In the genomic region with DNA sequence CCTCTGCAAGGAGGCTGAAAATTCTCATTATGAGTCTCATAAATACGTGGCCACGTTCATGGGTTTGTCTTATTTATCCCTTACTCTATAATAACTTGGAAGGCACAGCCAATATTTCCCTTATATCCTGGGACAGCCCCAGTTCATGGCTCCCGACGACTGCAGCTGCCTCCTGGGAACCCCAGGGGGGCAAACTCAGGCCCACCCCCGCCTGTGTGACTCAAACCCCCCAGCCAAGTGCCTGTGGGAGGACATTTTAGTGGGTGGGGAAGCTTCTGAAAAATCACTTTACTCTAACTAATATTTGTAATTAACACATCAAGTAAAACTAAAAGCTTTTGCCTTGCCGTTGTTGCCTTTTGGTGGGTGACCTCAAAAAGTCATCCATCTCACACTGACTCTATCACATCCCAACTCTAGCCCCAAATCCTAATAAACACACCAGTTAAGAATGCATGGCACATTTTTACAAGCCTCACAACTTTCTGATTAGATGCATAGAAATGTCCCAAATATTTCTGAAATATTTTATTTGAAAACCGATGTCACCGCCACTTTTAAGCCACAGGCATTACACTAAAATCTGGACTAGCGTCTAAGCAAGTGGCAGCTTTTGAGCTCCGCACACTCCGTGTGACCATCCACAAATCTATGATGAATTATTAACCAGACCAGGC, we compare ENCODE assay signal across 9 cellular contexts. TPM values are rescaled to one million over a fixed set of nuclear protein-coding genes. Genes with fewer than 3 reads are reported as not detected.
DNase-seq lines count a peak whose midpoint lies in the region; ATAC-seq, FAIRE-seq and TF ChIP-seq lines count a peak whose summit lies in the region.
"Had no signal": no experiment of that assay in that cellular context is flagged by ENCODE, and none has a peak within 500 bp of the region (broad histone marks: within the 10 kb centered on the region; RNA-seq: fewer than 3 reads in every experiment).

No MANE protein-coding gene starts in this region.

- peak overlapping the region; percentile 27 for H4K91ac ChIP-seq in H9 (ENCODE audit: insufficient read length, low read depth, low read length)

- H2AK5ac ChIP-seq in H9 (ENCODE audit: insufficient read length, low read length) = no peak overlapping the region

- intact Hi-C loops in kidney (cut with DNase I) = no loop called here

- H3K36me3 ChIP-seq in kidney (ENCODE audit: control insufficient read depth in 1 of 2, insufficient read depth in 2 of 2, low read length in 2 of 2) = no peaks in the 10 kb centered on the region

- peak overlapping the region; percentile 5 to 71; a peak in 2 of 5 replicates for H3K4me3 Mint-ChIP-seq in H9
- H3K4me3 Mint-ChIP-seq in stimulated activated memory B cell treated with anti-CD40 and anti-IgM and Interleukin-4, amounts not matched to agents 10 μg/mL and 1 μg/mL and 100 μg/mL, for 72 hours = no peak overlapping the region

- no peak for FAIRE-seq in kidney (lab: Jason Lieb, UNC)

- H3K27ac Mint-ChIP-seq in H9 = peak overlapping the region; percentile 24 to 74 (median 53); a peak in 4 of 7 replicates
- H3K27ac Mint-ChIP-seq in stimulated activated memory B cell treated with anti-CD40 and anti-IgM and Interleukin-4, amounts not matched to agents 10 μg/mL and 1 μg/mL and 100 μg/mL, for 72 hours = peak overlapping the region; percentile 66

- peak overlapping the region; percentile 38 for H2BK12ac ChIP-seq in H9 (ENCODE audit: insufficient read length, low read depth, low read length)

- in situ Hi-C loops in ACHN (cut with HindIII; ENCODE audit: low pct_ligation_motif_present, low pct_unique_long_range_greater_than_20kb, low sequenced_read_pairs) = no loop called here

- peak overlapping the region; percentile 73 for H3K18ac ChIP-seq in H9 (ENCODE audit: insufficient read length, low read depth, low read length)

- WGBS in H9 (ENCODE audit: extremely low coverage, insufficient read length, low lambda C conversion rate) = no CpG with 5 or more reads among the region's 11 CpGs

- H3K56ac ChIP-seq in H9 (ENCODE audit: insufficient read length, low read depth, low read length) = no peak overlapping the region

- no peaks in the 10 kb centered on the region; the same call in 1 of the 2 replicates for H3K27me3 Mint-ChIP-seq in H9 (ENCODE audit: low read depth)
- no peaks in the 10 kb centered on the region for H3K27me3 Mint-ChIP-seq in stimulated activated memory B cell treated with anti-CD40 and anti-IgM and Interleukin-4, amounts not matched to agents 10 μg/mL and 1 μg/mL and 100 μg/mL, for 72 hours

- no peak overlapping the region for H2BK120ac ChIP-seq in H9 (ENCODE audit: low read depth, low read length, poor library complexity, severe bottlenecking)

- no peak overlapping the region for H3K14ac ChIP-seq in H9 (ENCODE audit: insufficient read depth, low read length)

- no peaks in the 10 kb centered on the region; the same call in 1 of the 2 replicates for H3K4me1 ChIP-seq in H9 (ENCODE audit: insufficient read depth, low read length)
- H3K4me1 ChIP-seq in kidney (ENCODE audit: control insufficient read depth in 1 of 2, insufficient read depth in 1 of 2, low read depth in 1 of 2, low read length in 2 of 2) = peaks cover 15 to 21% of the 10 kb centered on the region in 2 donors

- H3K4me3 ChIP-seq in WI38 (ENCODE audit: low read depth, low read length) = peak overlapping the region; percentile 46
- no peak overlapping the region for H3K4me3 ChIP-seq in kidney (ENCODE audit: low read length in 2 of 2)

- H3K79me2 ChIP-seq in H9 (ENCODE audit: insufficient read depth, low read length) = peaks cover 3% of the 10 kb centered on the region; the same call in 1 of the 2 replicates

- peaks cover 41 to 42% of the 10 kb centered on the region in 2 experiments for H3K4me1 Mint-ChIP-seq in H9
- peaks cover 64% of the 10 kb centered on the region for H3K4me1 Mint-ChIP-seq in stimulated activated memory B cell treated with anti-CD40 and anti-IgM and Interleukin-4, amounts not matched to agents 10 μg/mL and 1 μg/mL and 100 μg/mL, for 72 hours

- no peak for TF ChIP-seq CTCF in H9 (conservative IDR thresholded peaks at IDR 0.05)
- no peak for TF ChIP-seq CTCF in WI38 (IDR thresholded peaks at IDR 0.05; ENCODE audit: low read depth, low read length)
- no peak for TF ChIP-seq CTCF in kidney (IDR thresholded peaks at IDR 0.05; ENCODE audit: borderline replicate concordance, extremely low read depth, insufficient read depth)

- no peak overlapping the region for H3K23ac ChIP-seq in H9 (ENCODE audit: insufficient read length, low read depth, low read length)

- H3T11ph ChIP-seq in H9 (ENCODE audit: low read length) = no peak overlapping the region

- no peaks in the 10 kb centered on the region for H3K9me3 ChIP-seq in H9 (ENCODE audit: control insufficient read depth, low read depth, low read length)
- H3K9me3 ChIP-seq in kidney (ENCODE audit: control insufficient read depth in 1 of 2, low read length in 2 of 2) = no peaks in the 10 kb centered on the region

- H2BK15ac ChIP-seq in H9 (ENCODE audit: low read depth, low read length) = no peak overlapping the region

- no peak overlapping the region for H3K4ac ChIP-seq in H9 (ENCODE audit: low read depth, low read length)

- H3K36me3 Mint-ChIP-seq in H9 (ENCODE audit: insufficient read depth in 1 of 3, low read depth in 3 of 3) = peaks cover 3 to 11% (median 9%) of the 10 kb centered on the region in 3 experiments; a peak in 4 of 7 replicates
- H3K36me3 Mint-ChIP-seq in stimulated activated memory B cell treated with anti-CD40 and anti-IgM and Interleukin-4, amounts not matched to agents 10 μg/mL and 1 μg/mL and 100 μg/mL, for 72 hours = peaks cover 9% of the 10 kb centered on the region

- H4K8ac ChIP-seq in H9 (replicated peaks; ENCODE audit: insufficient read length, low read depth, low read length) = no peak overlapping the region

- no peak for ATAC-seq in stimulated activated memory B cell treated with anti-CD40 and anti-IgM and Interleukin-4, amounts not matched to agents 10 μg/mL and 1 μg/mL and 100 μg/mL, for 72 hours
- ATAC-seq in GM18868 (IDR thresholded peaks at IDR 0.05; ENCODE audit: unreplicated experiment) = no peak

- H2AFZ ChIP-seq in H9 (ENCODE audit: low read length) = no peak overlapping the region

- H3K27ac ChIP-seq in H9 (ENCODE audit: insufficient read length, low read depth, low read length) (peak overlapping the region; percentile 76), kidney (ENCODE audit: low read depth in 2 of 2, low read length in 2 of 2) (peak overlapping the region; percentile 79 to 86)

- no peaks in the 10 kb centered on the region for H3K27me3 ChIP-seq in H9 (ENCODE audit: insufficient read depth, low read length)

- H3K79me1 ChIP-seq in H9 (ENCODE audit: insufficient read depth, low read depth, low read length, poor library complexity, severe bottlenecking) = no peaks in the 10 kb centered on the region

- H2BK5ac ChIP-seq in H9 (ENCODE audit: insufficient read length, low read length) = no peak overlapping the region

- H4K5ac ChIP-seq in H9 (ENCODE audit: insufficient read length, low read depth, low read length) = no peak overlapping the region

- H2BK20ac ChIP-seq in H9 (ENCODE audit: low read depth, low read length, poor library complexity, severe bottlenecking) = no peak overlapping the region

- no peak for DNase-seq in H9
- DNase-seq in kidney = peak; percentile 59
- no peak for DNase-seq in ACHN
- no peak for DNase-seq in 8988T
- DNase-seq in activated CD4-positive, CD25-positive, alpha-beta regulatory T cell (lab: John Stamatoyannopoulos, UW) = no peak
- DNase-seq: stimulated activated CD4-positive, alpha-beta T cell treated with anti-CD3 and anti-CD28 coated beads, Interleukin-2, amount 100 ng/mL, for 48 hours had no signal

- H4K20me1 ChIP-seq in H9 (ENCODE audit: control insufficient read depth, insufficient read depth, insufficient read length) = no peaks in the 10 kb centered on the region

- H3K23me2 ChIP-seq in H9 (ENCODE audit: insufficient read length, low read depth, low read length, poor library complexity, severe bottlenecking) = no peaks in the 10 kb centered on the region

- H3K9ac ChIP-seq in H9 (ENCODE audit: extremely low read depth, insufficient read length, low read length) = no peak overlapping the region
- H3K9ac ChIP-seq in kidney (ENCODE audit: low read length in 2 of 2) = peak overlapping the region in 1 of 2 donors; percentile 48

- H3K4me2 ChIP-seq in H9 (ENCODE audit: insufficient read depth, insufficient read length, low read length) = peak overlapping the region; percentile 22

- H3K9me3 Mint-ChIP-seq in H9 = peaks cover 0 to 7% of the 10 kb centered on the region in 2 experiments; a peak in 3 of 5 replicates
- no peaks in the 10 kb centered on the region for H3K9me3 Mint-ChIP-seq in stimulated activated memory B cell treated with anti-CD40 and anti-IgM and Interleukin-4, amounts not matched to agents 10 μg/mL and 1 μg/mL and 100 μg/mL, for 72 hours

RNA-seq across cellular contexts. Expression of gene RASA3, which starts 14.2 kb away (rescaled TPM):
- 11.7 and 12.3 TPM in 2 replicates for total RNA-seq in H9 (2021)
- total RNA-seq in kidney = 28.8 TPM
- polyA plus RNA-seq in kidney (ENCODE audit: insufficient read depth, low read depth, low replicate concordance) = 4.2 TPM
